In genomic region chr7:129793506-129794310, GRCh38 we compare ENCODE assay signal across 1 cellular context.
TF ChIP-seq lines count a peak whose summit lies in the region.

No MANE protein-coding gene starts in this region.

TF ChIP-seq in HepG2, 621 proteins besides CTCF, POLR2A, EP300 and RAD21 (continued from another document):
- TF ChIP-seq PCBP2 (optimal IDR thresholded peaks at IDR 0.05; ENCODE audit: low read depth, low read length, poor library complexity, severe bottlenecking) (no peak), ZNF572 (CRISPR knock-in tag; IDR thresholded peaks at IDR 0.05) (no peak)
